Comparison of ENCODE assay signal across 14 cellular contexts in the genomic region with DNA sequence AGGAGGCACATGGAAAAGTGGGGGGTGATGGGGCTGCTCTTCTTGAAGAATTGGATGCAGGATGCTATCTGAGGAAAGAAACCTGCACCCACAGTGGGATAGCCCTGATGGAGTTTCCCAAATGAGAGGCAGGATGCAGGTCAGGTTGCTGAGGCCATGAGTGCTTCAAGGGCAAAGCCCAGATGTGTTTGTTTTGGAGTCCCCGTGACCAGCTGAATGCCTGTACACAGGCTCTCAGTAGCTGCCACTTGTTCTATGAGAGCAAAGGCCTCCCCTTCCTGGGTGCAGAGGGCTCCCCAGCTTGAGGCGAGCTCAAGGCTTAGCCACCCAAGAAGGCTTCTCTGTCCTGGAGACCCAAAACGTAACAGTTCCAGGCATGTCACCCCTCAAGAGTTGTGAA.
DNase-seq lines count a peak whose midpoint lies in the region; ATAC-seq, FAIRE-seq and TF ChIP-seq lines count a peak whose summit lies in the region.
"Had no signal": no experiment of that assay in that cellular context is flagged by ENCODE, and none has a peak within 500 bp of the region (broad histone marks: within the 10 kb centered on the region; RNA-seq: fewer than 3 reads in every experiment).

No MANE protein-coding gene starts in this region.

- no peak for TF ChIP-seq EP300 in HepG2 (IDR thresholded peaks at IDR 0.05; ENCODE audit: low read depth in 2 of 2, low read length in 2 of 2)
- TF ChIP-seq EP300 in HepG2 (CRISPR knock-in tag; IDR thresholded peaks at IDR 0.05; ENCODE audit: borderline replicate concordance), result no peak
- TF ChIP-seq EP300 in sigmoid colon (IDR thresholded peaks at IDR 0.05), result no peak

- TF ChIP-seq POLR2A in IMR-90 (IDR thresholded peaks at IDR 0.05; ENCODE audit: low read depth, low read length) (no peak), HepG2 (IDR thresholded peaks at IDR 0.05; ENCODE audit: insufficient read depth in 1 of 2, low read depth in 2 of 2, low read length in 2 of 2) (no peak), sigmoid colon (IDR thresholded peaks at IDR 0.05) (no peak)

- ATAC-seq in IMR-90 (ENCODE audit: low read depth), result no peak
- peak; percentile 76 for ATAC-seq in HepG2

- H4K20me1 ChIP-seq in IMR-90 (ENCODE audit: insufficient read depth, low read length) (peaks cover 8% of the 10 kb centered on the region), HepG2 (ENCODE audit: insufficient read depth, low read length) (no peaks in the 10 kb centered on the region)

- intact Hi-C loops in IMR-90 (cut with micrococcal nuclease) (no loop called here), HepG2 (cut with micrococcal nuclease; ENCODE audit: unreplicated experiment) (no loop called here), sigmoid colon (cut with DNase I) (no loop called here)

- H2BK20ac ChIP-seq in IMR-90 (ENCODE audit: low read depth, low read length), result no peak overlapping the region

- no peak overlapping the region for H3K4ac ChIP-seq in IMR-90 (ENCODE audit: low read depth, low read length)

- H3K9me1 ChIP-seq in IMR-90 (ENCODE audit: insufficient read depth, low read length), result peaks cover 40% of the 10 kb centered on the region

- POLR2A ChIA-PET in IMR-90 (lab: Charles Lee; ENCODE audit: unreplicated experiment) (no interaction called here), HepG2 (lab: Yijun Ruan, JAX) (no interaction called here)

- H2AK9ac ChIP-seq in IMR-90 (replicated peaks; ENCODE audit: low read depth, low read length, poor library complexity), result no peak overlapping the region

- H2AK5ac ChIP-seq in IMR-90 (ENCODE audit: low read depth, low read length), result peak overlapping the region; percentile 80; the same call in 1 of the 2 replicates

- no peak overlapping the region for H3K18ac ChIP-seq in IMR-90 (ENCODE audit: low read depth, low read length)

- H3K36me3 ChIP-seq in IMR-90 (ENCODE audit: control insufficient read depth, insufficient read depth, low read length) (peaks cover 29% of the 10 kb centered on the region), HepG2 (replicated peaks in 1 of 2; ENCODE audit: control insufficient read depth in 1 of 2, insufficient read depth in 2 of 2, low read length in 2 of 2) (no peaks in the 10 kb centered on the region), sigmoid colon (no peaks in the 10 kb centered on the region)
- H3K36me3 ChIP-seq: BE2C had no signal

- no peak overlapping the region for H4K8ac ChIP-seq in IMR-90 (ENCODE audit: low read depth in 2 of 2, low read length in 2 of 2)

- H2BK15ac ChIP-seq in IMR-90 (ENCODE audit: low read depth, low read length), result no peak overlapping the region

- no peak for DNase-seq in IMR-90
- no peak for DNase-seq in HepG2 (ENCODE audit: low spot score)
- peak; percentile 27 for DNase-seq in sigmoid colon
- DNase-seq in GF-D8 (lab: John Stamatoyannopoulos, UW), result no peak
- no peak for DNase-seq in NCI-H187 treated with DMSO at 0.1 percent for 48 hours (lab: John Stamatoyannopoulos, UW)
- DNase-seq in NCI-H1105 (lab: John Stamatoyannopoulos, UW), result no peak
- no peak for DNase-seq in NCI-H446 treated with DMSO at 0.1 percent for 48 hours (lab: John Stamatoyannopoulos, UW)
- DNase-seq: BE2C, DMS53, GM23248, H7, KBM-7 had no signal

- H3K79me1 ChIP-seq in IMR-90 (ENCODE audit: low read depth in 1 of 2, low read length in 2 of 2), result peaks cover 0 to 52% of the 10 kb centered on the region in 2 experiments; a peak in 3 of 4 replicates

- no peak overlapping the region for H2BK5ac ChIP-seq in IMR-90 (ENCODE audit: low read depth, low read length, poor library complexity, severe bottlenecking)

- no peak overlapping the region for H3K23ac ChIP-seq in IMR-90 (ENCODE audit: low read depth, low read length)

- no peak for TF ChIP-seq RAD21 in IMR-90 (IDR thresholded peaks at IDR 0.05; ENCODE audit: low read length)
- no peak for TF ChIP-seq RAD21 in HepG2 (CRISPR knock-in tag; IDR thresholded peaks at IDR 0.05)

- H3K27ac ChIP-seq in IMR-90 (ENCODE audit: insufficient read depth, low read length) (no peak overlapping the region), HepG2 (ENCODE audit: extremely low read length, insufficient read depth, low read length) (no peak overlapping the region), sigmoid colon (no peak overlapping the region)
- H3K27ac ChIP-seq: GM23248, HL-60 had no signal

- TF ChIP-seq CTCF in IMR-90 (conservative IDR thresholded peaks at IDR 0.05; ENCODE audit: low read depth, low read length) (no peak), HepG2 (CRISPR knock-in tag; IDR thresholded peaks at IDR 0.05) (no peak), sigmoid colon (IDR thresholded peaks at IDR 0.05) (no peak)

- no peak for FAIRE-seq in HepG2 (lab: Jason Lieb, UNC)
- FAIRE-seq: A204.1 had no signal

- H3K9ac ChIP-seq in IMR-90 (ENCODE audit: low read depth, low read length) (no peak overlapping the region), HepG2 (ENCODE audit: insufficient read depth, low read depth, low read length) (no peak overlapping the region)
- H3K9ac ChIP-seq: GM23248 had no signal

- dilution Hi-C loops in IMR-90 (cut with HindIII; ENCODE audit: low sequenced_read_pairs, unreplicated experiment), result no loop called here

- H2AFZ ChIP-seq in IMR-90 (replicated peaks; ENCODE audit: low read length, poor library complexity) (no peak overlapping the region), HepG2 (ENCODE audit: low read length) (no peak overlapping the region)
- H2AFZ ChIP-seq: GM23248 had no signal

- no peak overlapping the region for H4K5ac ChIP-seq in IMR-90 (ENCODE audit: low read depth, low read length)

- 89% methylated on average over 1 of the region's 3 CpGs; no CpG with 5 or more reads in 1 of the 2 experiments for WGBS in IMR-90 (ENCODE audit: extremely low coverage in 2 of 2, insufficient read length in 1 of 2), 2 experiments
- 21% methylated on average over 2 of the region's 3 CpGs for WGBS in HepG2 (ENCODE audit: low lambda C conversion rate)
- 88 to 93% methylated on average over 3 of the region's 3 CpGs for WGBS in sigmoid colon, 2 donors

- peak overlapping the region; percentile 23 for H3K14ac ChIP-seq in IMR-90 (replicated peaks; ENCODE audit: low read depth, low read length)

- no peak overlapping the region for H3K4me3 ChIP-seq in IMR-90 (ENCODE audit: insufficient read depth, low read depth, low read length)
- H3K4me3 ChIP-seq in HepG2 (replicated peaks in 1 of 3; ENCODE audit: insufficient read depth in 1 of 3, low read depth in 2 of 3, low read length in 3 of 3), result no peak overlapping the region
- no peak overlapping the region for H3K4me3 ChIP-seq in sigmoid colon
- H3K4me3 ChIP-seq: GM23248 had no signal

- no peak overlapping the region for H4K91ac ChIP-seq in IMR-90 (ENCODE audit: insufficient read depth, low read depth, low read length)

- H3K4me2 ChIP-seq in IMR-90 (ENCODE audit: low read depth, low read length), result no peak overlapping the region
- no peak overlapping the region for H3K4me2 ChIP-seq in HepG2 (ENCODE audit: low read depth, low read length)

- no peak overlapping the region for H3K56ac ChIP-seq in IMR-90 (ENCODE audit: extremely low read depth, insufficient read depth, low read length)

- H3K4me1 ChIP-seq in IMR-90 (ENCODE audit: control insufficient read depth, insufficient read depth, low read length) (peaks cover 19% of the 10 kb centered on the region), HepG2 (ENCODE audit: insufficient read depth, low read length) (peaks cover 9% of the 10 kb centered on the region; the same call in 1 of the 2 replicates), sigmoid colon (peaks cover 0 to 8% (median 0%) of the 10 kb centered on the region in 4 donors)
- H3K4me1 ChIP-seq: BE2C had no signal

- H3K9me3 ChIP-seq in IMR-90 (ENCODE audit: control insufficient read depth, insufficient read depth, low read length) (no peaks in the 10 kb centered on the region), HepG2 (ENCODE audit: low read length) (no peaks in the 10 kb centered on the region), sigmoid colon (no peaks in the 10 kb centered on the region)
- H3K9me3 ChIP-seq: BE2C had no signal

- CTCF ChIA-PET in IMR-90 (lab: Yijun Ruan, JAX), result no interaction called here
- CTCF ChIA-PET in HepG2 (lab: Yijun Ruan, JAX; ENCODE audit: low intra/inter-chr PET ratio, low total read pairs), result no interaction called here

- H2BK120ac ChIP-seq in IMR-90 (ENCODE audit: low read depth, low read length), result no peak overlapping the region; the same call in 1 of the 2 replicates

- H3K27me3 ChIP-seq in IMR-90 (ENCODE audit: control insufficient read depth, insufficient read depth, low read length), result no peaks in the 10 kb centered on the region
- peaks cover 1 to 9% of the 10 kb centered on the region in 2 experiments; a peak in 3 of 5 replicates for H3K27me3 ChIP-seq in HepG2 (ENCODE audit: control insufficient read depth in 1 of 2, insufficient read depth in 2 of 2, low read length in 2 of 2)
- no peaks in the 10 kb centered on the region for H3K27me3 ChIP-seq in sigmoid colon
- H3K27me3 ChIP-seq: BE2C had no signal

- BruUV-seq in IMR-90 (replicated peaks; lab: Mats Ljungman, UMichigan) (no TSS peak), HepG2 (replicated peaks; lab: Mats Ljungman, UMichigan) (no TSS peak)

- in situ Hi-C loops in IMR-90 (cut with MboI; ENCODE audit: low sequenced_read_pairs) (no loop called here), HepG2 (cut with HindIII; ENCODE audit: extremely low pct_ligation_motif_present, low pct_unique_long_range_greater_than_20kb) (no loop called here)

- H3K79me2 ChIP-seq in HepG2 (ENCODE audit: insufficient read depth, low read length), result no peaks in the 10 kb centered on the region

TF ChIP-seq in IMR-90, 13 proteins besides CTCF, POLR2A, EP300 and RAD21:
- no peak for TF ChIP-seq MXI1 (IDR thresholded peaks at IDR 0.05; ENCODE audit: borderline replicate concordance, low read depth, low read length)

TF ChIP-seq in HepG2, 621 proteins besides CTCF, POLR2A, EP300 and RAD21:
- TF ChIP-seq RFX3 (CRISPR knock-in tag; IDR thresholded peaks at IDR 0.05), result no peak
- peak; percentile 25; the same call in 1 of the 2 replicates for TF ChIP-seq HNF4A (CRISPR knock-in tag; IDR thresholded peaks at IDR 0.05)
- no peak for TF ChIP-seq FOXA1 (IDR thresholded peaks at IDR 0.05)
- TF ChIP-seq FOXA1 (CRISPR knock-in tag; IDR thresholded peaks at IDR 0.05), result 0 out of 2 replicates have a peak, but pooled peaks have one; percentile 11
- no peak for TF ChIP-seq ETV6 (CRISPR knock-in tag; conservative IDR thresholded peaks at IDR 0.05)
- TF ChIP-seq, protein P1, sequence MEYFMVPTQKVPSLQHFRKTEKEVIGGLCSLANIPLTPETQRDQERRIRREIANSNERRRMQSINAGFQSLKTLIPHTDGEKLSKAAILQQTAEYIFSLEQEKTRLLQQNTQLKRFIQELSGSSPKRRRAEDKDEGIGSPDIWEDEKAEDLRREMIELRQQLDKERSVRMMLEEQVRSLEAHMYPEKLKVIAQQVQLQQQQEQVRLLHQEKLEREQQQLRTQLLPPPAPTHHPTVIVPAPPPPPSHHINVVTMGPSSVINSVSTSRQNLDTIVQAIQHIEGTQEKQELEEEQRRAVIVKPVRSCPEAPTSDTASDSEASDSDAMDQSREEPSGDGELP (IDR thresholded peaks at IDR 0.05; ENCODE audit: borderline replicate concordance, low read depth), result peak; percentile 22; the same call in 1 of the 2 replicates
